Comparison of ENCODE assay signal across 1 cellular context in the genomic region with DNA sequence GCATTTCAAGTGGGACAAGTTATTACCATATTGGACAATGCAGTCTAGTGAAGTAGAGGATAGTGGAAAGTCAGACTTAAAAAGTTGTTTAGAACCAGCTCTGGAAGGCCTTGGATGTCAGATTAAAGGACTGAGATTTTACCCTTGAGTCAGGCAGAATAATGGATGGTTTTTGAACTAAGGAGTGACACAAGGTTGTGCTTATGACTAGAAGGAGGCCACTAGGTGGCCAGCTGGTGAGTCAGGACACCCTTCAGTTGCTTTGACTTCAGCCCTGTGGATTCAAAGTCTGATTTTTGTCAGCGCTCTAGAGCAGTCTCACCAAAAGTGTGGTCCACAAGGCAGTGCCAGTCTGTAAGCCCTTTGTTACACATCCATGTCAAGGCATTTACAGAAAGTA.
TF ChIP-seq lines count a peak whose summit lies in the region.

No MANE protein-coding gene starts in this region.

TF ChIP-seq in WTC11, 78 proteins besides CTCF, POLR2A, EP300 and RAD21 (continued from another document):
- TF ChIP-seq, protein P1, sequence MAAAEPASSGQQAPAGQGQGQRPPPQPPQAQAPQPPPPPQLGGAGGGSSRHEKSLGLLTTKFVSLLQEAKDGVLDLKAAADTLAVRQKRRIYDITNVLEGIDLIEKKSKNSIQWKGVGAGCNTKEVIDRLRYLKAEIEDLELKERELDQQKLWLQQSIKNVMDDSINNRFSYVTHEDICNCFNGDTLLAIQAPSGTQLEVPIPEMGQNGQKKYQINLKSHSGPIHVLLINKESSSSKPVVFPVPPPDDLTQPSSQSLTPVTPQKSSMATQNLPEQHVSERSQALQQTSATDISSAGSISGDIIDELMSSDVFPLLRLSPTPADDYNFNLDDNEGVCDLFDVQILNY (CRISPR knock-in tag; IDR thresholded peaks at IDR 0.05) = no peak
